In genomic region chr14:50064993-50065392, GRCh38 we compare ENCODE assay signal across 8 cellular contexts. TPM values are rescaled to one million over a fixed set of nuclear protein-coding genes. Genes with fewer than 3 reads are reported as not detected.
DNase-seq lines count a peak whose midpoint lies in the region; ATAC-seq and TF ChIP-seq lines count a peak whose summit lies in the region.

No MANE protein-coding gene starts in this region.

- H3K27me3 Mint-ChIP-seq in activated naive CD8-positive, alpha-beta T cell treated with anti-CD3 and anti-CD28 coated beads for 36 hours: no peaks in the 10 kb centered on the region

- H3K4me3 Mint-ChIP-seq in activated naive CD8-positive, alpha-beta T cell treated with anti-CD3 and anti-CD28 coated beads for 36 hours: peak overlapping the region; percentile 15

- H3K36me3 ChIP-seq in Peyer's patch (no peaks in the 10 kb centered on the region), WERI-Rb-1 (no peaks in the 10 kb centered on the region)

- ATAC-seq in GM18868 (IDR thresholded peaks at IDR 0.05; ENCODE audit: unreplicated experiment) (peak; percentile 71), HG02885 (IDR thresholded peaks at IDR 0.05; ENCODE audit: poor library complexity, unreplicated experiment) (peak; percentile 74)

- H3K9me3 Mint-ChIP-seq in activated naive CD8-positive, alpha-beta T cell treated with anti-CD3 and anti-CD28 coated beads for 36 hours: no peaks in the 10 kb centered on the region

- peaks cover 16 to 44% (median 27%) of the 10 kb centered on the region in 4 donors for H3K4me1 ChIP-seq in Peyer's patch

- H3K27me3 ChIP-seq in Peyer's patch (no peaks in the 10 kb centered on the region), WERI-Rb-1 (ENCODE audit: insufficient read depth, low read depth, severe bottlenecking) (no peaks in the 10 kb centered on the region)

- no peak for TF ChIP-seq POLR2A in Peyer's patch (IDR thresholded peaks at IDR 0.05)

- no peak for TF ChIP-seq CTCF in Peyer's patch (IDR thresholded peaks at IDR 0.05)
- TF ChIP-seq CTCF in WERI-Rb-1 (IDR thresholded peaks at IDR 0.05; ENCODE audit: low read depth, low read length): no peak

- H3K4me3 ChIP-seq in Peyer's patch (no peak overlapping the region), WERI-Rb-1 (ENCODE audit: low read depth, low read length) (no peak overlapping the region)

- H3K27ac Mint-ChIP-seq in activated naive CD8-positive, alpha-beta T cell treated with anti-CD3 and anti-CD28 coated beads for 36 hours: peak overlapping the region; percentile 98

- DNase-seq in Peyer's patch (peak in 2 of 3 donors; percentile 85 to 89), putamen (ENCODE audit: low spot score) (peak; percentile 30), WERI-Rb-1 (no peak), NCI-H1694 treated with DMSO at 0.1 percent for 48 hours (lab: John Stamatoyannopoulos, UW) (no peak), DMS 273 (lab: John Stamatoyannopoulos, UW; ENCODE audit: unreplicated experiment) (no peak)
- peak; percentile 68 for DNase-seq in activated naive CD8-positive, alpha-beta T cell treated with anti-CD3 and anti-CD28 coated beads for 36 hours

- H3K27ac ChIP-seq in Peyer's patch: peak overlapping the region in 3 of 4 donors; percentile 26 to 88 (median 79)
- no peak overlapping the region for H3K27ac ChIP-seq in WERI-Rb-1

- H3K36me3 Mint-ChIP-seq in activated naive CD8-positive, alpha-beta T cell treated with anti-CD3 and anti-CD28 coated beads for 36 hours: peaks cover 24% of the 10 kb centered on the region

- no peaks in the 10 kb centered on the region for H3K9me3 ChIP-seq in Peyer's patch
- H3K9me3 ChIP-seq in WERI-Rb-1 (ENCODE audit: severe bottlenecking): no peaks in the 10 kb centered on the region

- peaks cover 79% of the 10 kb centered on the region for H3K4me1 Mint-ChIP-seq in activated naive CD8-positive, alpha-beta T cell treated with anti-CD3 and anti-CD28 coated beads for 36 hours

RNA-seq across cellular contexts. Expression of gene VCPKMT, which starts 51.4 kb away (rescaled TPM):
- total RNA-seq in Peyer's patch: 1 to 10 TPM; 5.8 to 10.0 (median 7.0) TPM
- 10 to 100 TPM; 13.3 to 14.3 TPM for total RNA-seq in activated naive CD8-positive, alpha-beta T cell treated with anti-CD3 and anti-CD28 coated beads for 36 hours

Comparison
In these comparisons a context has a peak if more than half of its experiments do, and no peak if none do; other contexts are left out.
1. DNase-seq: peak in Peyer's patch (2 of 3), activated naive CD8-positive, alpha-beta T cell treated with anti-CD3 and anti-CD28 coated beads for 36 hours (single experiment) and putamen (single experiment); none in WERI-Rb-1 (single experiment), NCI-H1694 treated with DMSO at 0.1 percent for 48 hours (single experiment) and DMS 273 (single experiment).